13 cellular contexts compared by ENCODE assay signal in the genomic region with DNA sequence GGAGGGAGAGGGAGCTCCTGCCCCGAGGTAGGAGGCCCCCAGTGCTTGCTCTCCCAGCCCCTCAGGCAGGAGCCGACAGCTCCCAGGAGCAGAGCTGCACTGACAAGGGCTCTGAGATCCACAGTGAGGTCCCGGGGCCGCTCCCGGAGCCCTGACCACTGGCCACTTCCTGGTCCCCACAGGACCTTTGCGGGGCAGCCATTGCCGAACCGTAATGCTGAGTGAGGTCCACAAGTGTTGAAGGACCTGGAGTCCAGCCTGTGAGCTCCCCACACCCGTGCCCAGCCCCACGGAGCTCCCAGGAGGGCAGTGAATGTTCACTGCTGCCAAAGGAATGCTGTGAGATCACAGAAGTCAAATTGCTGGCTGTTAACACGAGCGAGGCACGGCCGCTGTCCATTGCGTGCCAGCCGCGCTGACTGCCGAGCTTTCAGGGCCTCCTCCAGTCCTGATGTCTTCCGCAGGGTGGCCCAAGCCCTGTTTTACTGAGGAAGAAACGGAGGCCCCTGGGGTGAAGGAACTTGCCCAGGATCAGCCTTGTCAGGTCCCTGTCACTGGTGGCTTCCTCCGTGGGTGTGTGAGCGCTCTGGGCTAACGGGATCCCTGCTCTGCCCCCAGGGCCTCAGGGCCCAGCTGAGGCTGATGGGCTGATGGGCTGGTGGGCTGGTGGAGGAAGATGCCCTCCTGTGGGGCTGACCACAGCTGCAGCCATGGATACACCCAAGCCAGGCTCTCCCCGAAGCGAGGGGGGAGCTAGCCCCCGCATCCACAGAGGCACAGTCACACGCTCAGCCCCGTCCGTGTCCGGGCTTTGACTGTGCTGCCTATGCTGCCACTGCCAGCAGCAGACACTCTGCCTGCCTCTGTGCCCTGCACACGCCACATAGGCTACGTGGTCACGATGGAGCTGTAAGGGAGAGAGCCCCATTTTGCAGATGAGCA.
DNase-seq lines count a peak whose midpoint lies in the region; ATAC-seq, FAIRE-seq and TF ChIP-seq lines count a peak whose summit lies in the region.
"Had no signal": no experiment of that assay in that cellular context is flagged by ENCODE, and none has a peak within 500 bp of the region (broad histone marks: within the 10 kb centered on the region; RNA-seq: fewer than 3 reads in every experiment).

No MANE protein-coding gene starts in this region.

- H3K27ac Mint-ChIP-seq in chondrocyte (ENCODE audit: unreplicated experiment): peak overlapping the region; percentile 96
- H3K27ac Mint-ChIP-seq: activated CD4-positive, alpha-beta T cell treated with anti-CD3 and anti-CD28 coated beads, Interleukin-2, amount 10 ng/mL, durations not matched to agents 7 days and 5 days; activated naive CD4-positive, alpha-beta T cell treated with anti-CD3 and anti-CD28 coated beads for 36 hours; natural killer cell treated with Interleukin-12 subunit alpha and Interleukin-12 subunit beta and Interleukin-15 and Interleukin-18, amount 100 ng/mL, for 72 hours had no signal

- peak; percentile 61 for TF ChIP-seq CTCF in chondrocyte (IDR thresholded peaks at IDR 0.05)

- H3K27me3 ChIP-seq in right cardiac atrium (ENCODE audit: control insufficient read depth, insufficient read depth) (no peaks in the 10 kb centered on the region), small intestine (ENCODE audit: control insufficient read depth in 2 of 2, insufficient read depth in 2 of 2, low read length in 2 of 2) (no peaks in the 10 kb centered on the region)

- no peaks in the 10 kb centered on the region for H3K36me3 Mint-ChIP-seq in chondrocyte (ENCODE audit: low read depth)
- H3K36me3 Mint-ChIP-seq: natural killer cell treated with Interleukin-12 subunit alpha and Interleukin-12 subunit beta and Interleukin-15 and Interleukin-18, amount 100 ng/mL, for 72 hours had no signal

- H3K9me3 Mint-ChIP-seq in chondrocyte (ENCODE audit: low read depth): no peaks in the 10 kb centered on the region
- H3K9me3 Mint-ChIP-seq: activated CD4-positive, alpha-beta T cell treated with anti-CD3 and anti-CD28 coated beads, Interleukin-2, amount 10 ng/mL, durations not matched to agents 7 days and 5 days; activated naive CD4-positive, alpha-beta T cell treated with anti-CD3 and anti-CD28 coated beads for 36 hours; natural killer cell treated with Interleukin-12 subunit alpha and Interleukin-12 subunit beta and Interleukin-15 and Interleukin-18, amount 100 ng/mL, for 72 hours had no signal

- peak overlapping the region; percentile 25 for H3K4me3 Mint-ChIP-seq in chondrocyte (ENCODE audit: unreplicated experiment)
- H3K4me3 Mint-ChIP-seq: activated CD4-positive, alpha-beta T cell treated with anti-CD3 and anti-CD28 coated beads, Interleukin-2, amount 10 ng/mL, durations not matched to agents 7 days and 5 days; activated naive CD4-positive, alpha-beta T cell treated with anti-CD3 and anti-CD28 coated beads for 36 hours; natural killer cell treated with Interleukin-12 subunit alpha and Interleukin-12 subunit beta and Interleukin-15 and Interleukin-18, amount 100 ng/mL, for 72 hours had no signal

- no peak for FAIRE-seq in small intestine (lab: Jason Lieb, UNC)

- H3K4me3 ChIP-seq in right cardiac atrium (ENCODE audit: low read length): no peak overlapping the region
- no peak overlapping the region for H3K4me3 ChIP-seq in small intestine (ENCODE audit: low read depth in 1 of 2, low read length in 2 of 2)

- H3K27ac ChIP-seq in right cardiac atrium (ENCODE audit: low read length): no peak overlapping the region
- no peak overlapping the region for H3K27ac ChIP-seq in small intestine (ENCODE audit: low read depth in 1 of 2, low read length in 1 of 2)

- H3K36me3 ChIP-seq in small intestine (ENCODE audit: control insufficient read depth in 2 of 2, insufficient read depth in 2 of 2, low read length in 2 of 2): no peaks in the 10 kb centered on the region

- H3K9me3 ChIP-seq in right cardiac atrium (ENCODE audit: control insufficient read depth, low read length) (no peaks in the 10 kb centered on the region), small intestine (ENCODE audit: control insufficient read depth, low read depth) (no peaks in the 10 kb centered on the region)

- 44% methylated on average over 33 of the region's 33 CpGs for WGBS in right cardiac atrium
- 62 to 68% (median 65%) methylated on average over 33 of the region's 33 CpGs for WGBS in small intestine, 3 donors

- peaks cover 39% of the 10 kb centered on the region for H3K4me1 Mint-ChIP-seq in chondrocyte (ENCODE audit: low read depth)
- H3K4me1 Mint-ChIP-seq: activated CD4-positive, alpha-beta T cell treated with anti-CD3 and anti-CD28 coated beads, Interleukin-2, amount 10 ng/mL, durations not matched to agents 7 days and 5 days had no signal

- H3K4me1 ChIP-seq in right cardiac atrium (ENCODE audit: control insufficient read depth, insufficient read depth, low read length): no peaks in the 10 kb centered on the region
- no peaks in the 10 kb centered on the region for H3K4me1 ChIP-seq in small intestine (ENCODE audit: control insufficient read depth in 2 of 2, insufficient read depth in 1 of 2, low read depth in 1 of 2, low read length in 1 of 2)

- DNase-seq in LHCN-M2 (ENCODE audit: low read depth) (peak; percentile 80), chondrocyte (ENCODE audit: low spot score) (no peak), right cardiac atrium (peak in 2 of 3 donors; percentile 42 to 80), stromal cell of bone marrow (ENCODE audit: low read depth) (peak; percentile 49), small intestine (no peak)
- DNase-seq in activated CD4-positive, alpha-beta T cell treated with anti-CD3 and anti-CD28 coated beads for 4 hours: no peak
- DNase-seq: activated CD4-positive, alpha-beta T cell treated with anti-CD3 and anti-CD28 coated beads, Interleukin-2, amount 10 ng/mL, durations not matched to agents 7 days and 5 days; activated naive CD4-positive, alpha-beta T cell treated with anti-CD3 and anti-CD28 coated beads for 36 hours; effector CD4-positive, alpha-beta T cell; NCI-H748 treated with DMSO at 0.1 percent for 48 hours; stimulated activated naive CD4-positive, alpha-beta T cell had no signal

- H3K27me3 Mint-ChIP-seq in chondrocyte (ENCODE audit: low read depth): peaks cover 12% of the 10 kb centered on the region

- ATAC-seq in right cardiac atrium (peak; percentile 59 to 73), HG03378 (IDR thresholded peaks at IDR 0.05; ENCODE audit: unreplicated experiment) (no peak)

- intact Hi-C loops in right cardiac atrium (cut with DNase I): no loop called here

Comparison
In these comparisons a context has a peak if more than half of its experiments do, and no peak if none do; other contexts are left out.
1. DNase-seq: peak in LHCN-M2 (single experiment), right cardiac atrium (2 of 3) and stromal cell of bone marrow (single experiment); none in chondrocyte (single experiment), activated CD4-positive, alpha-beta T cell treated with anti-CD3 and anti-CD28 coated beads for 4 hours (0 of 2) and small intestine (single experiment).